ENCODE assay signal across 13 cellular contexts in genomic region chr21:44819283-44820243, GRCh38. TPM values are rescaled to one million over a fixed set of nuclear protein-coding genes. Genes with fewer than 3 reads are reported as not detected.
DNase-seq lines count a peak whose midpoint lies in the region; ATAC-seq and TF ChIP-seq lines count a peak whose summit lies in the region.
"Had no signal": no experiment of that assay in that cellular context is flagged by ENCODE, and none has a peak within 500 bp of the region (broad histone marks: within the 10 kb centered on the region; RNA-seq: fewer than 3 reads in every experiment).

No MANE protein-coding gene starts in this region.

- H3K36me3 ChIP-seq in BLaER1 = 0 out of 2 replicates have a peak, but pooled peaks cover 8% of the 10 kb centered on the region
- peaks cover 24% of the 10 kb centered on the region for H3K36me3 ChIP-seq in DND-41 (ENCODE audit: insufficient read depth, low read length)

- peaks cover 17% of the 10 kb centered on the region for H3K36me3 Mint-ChIP-seq in activated T-helper 2 cell treated with anti-CD3 and anti-CD28 coated beads, Interferon-gamma antibody, Interleukin-2, Interleukin-4, amounts not matched to agents 10 μg/mL and 5 μg/mL and 100 μg/mL, durations not matched to agents 14 hours and 24 hours and 36 hours (ENCODE audit: low read depth)
- peaks cover 11% of the 10 kb centered on the region for H3K36me3 Mint-ChIP-seq in mesothelial cell of epicardium

- intact Hi-C loops in activated T-helper 2 cell treated with anti-CD3 and anti-CD28 coated beads, Interferon-gamma antibody, Interleukin-2, Interleukin-4, amounts not matched to agents 10 μg/mL and 5 μg/mL and 100 μg/mL, durations not matched to agents 14 hours and 24 hours and 36 hours (cut with micrococcal nuclease) = loop anchor here (5.0 to 10.0 kb wide), 3 partner anchors 482 to 1363 kb away; partner anchors contain the start of genes CFAP410, PCBP3 and SPATC1L

- TF ChIP-seq CTCF in DND-41 (IDR thresholded peaks at IDR 0.05; ENCODE audit: borderline replicate concordance, extremely low read depth, low read length, poor library complexity, severe bottlenecking) (no peak), mesothelial cell of epicardium (IDR thresholded peaks at IDR 0.05; ENCODE audit: unreplicated experiment) (no peak)

- H3K9ac ChIP-seq in BLaER1 (no peak overlapping the region), DND-41 (ENCODE audit: low read depth, low read length) (peak overlapping the region; percentile 98)

- peaks cover 30% of the 10 kb centered on the region for H3K79me2 ChIP-seq in DND-41 (ENCODE audit: insufficient read depth, low read length)

- H3K4me1 ChIP-seq in BLaER1 = peaks cover 39% of the 10 kb centered on the region
- peaks cover 34% of the 10 kb centered on the region for H3K4me1 ChIP-seq in DND-41 (ENCODE audit: insufficient read depth, low read length)
- H3K4me1 ChIP-seq: foreskin keratinocyte had no signal

- H3K4me3 ChIP-seq in BLaER1 (no peak overlapping the region), DND-41 (ENCODE audit: low read depth in 1 of 2, low read length in 2 of 2) (peak overlapping the region in 1 of 2 experiments; percentile 89; a peak in 1 of 4 replicates)
- H3K4me3 ChIP-seq: mucosa of descending colon had no signal

- no peak overlapping the region for H3K27ac ChIP-seq in BLaER1
- no peak overlapping the region for H3K27ac ChIP-seq in DND-41 (ENCODE audit: low read length)

- H4K20me1 ChIP-seq in BLaER1 = peaks cover 30% of the 10 kb centered on the region
- peaks cover 29% of the 10 kb centered on the region for H4K20me1 ChIP-seq in DND-41 (ENCODE audit: insufficient read depth, low read length)

- H3K27ac Mint-ChIP-seq in activated T-helper 2 cell treated with anti-CD3 and anti-CD28 coated beads, Interferon-gamma antibody, Interleukin-2, Interleukin-4, amounts not matched to agents 10 μg/mL and 5 μg/mL and 100 μg/mL, durations not matched to agents 14 hours and 24 hours and 36 hours = no peak overlapping the region
- no peak overlapping the region for H3K27ac Mint-ChIP-seq in mesothelial cell of epicardium

- H3K9me3 ChIP-seq in BLaER1 = peaks cover 47% of the 10 kb centered on the region
- peaks cover 19% of the 10 kb centered on the region for H3K9me3 ChIP-seq in DND-41 (ENCODE audit: insufficient read depth, low read length, severe bottlenecking)

- H3K4me1 Mint-ChIP-seq in activated T-helper 2 cell treated with anti-CD3 and anti-CD28 coated beads, Interferon-gamma antibody, Interleukin-2, Interleukin-4, amounts not matched to agents 10 μg/mL and 5 μg/mL and 100 μg/mL, durations not matched to agents 14 hours and 24 hours and 36 hours (ENCODE audit: low read depth) = peaks cover 7% of the 10 kb centered on the region
- H3K4me1 Mint-ChIP-seq in mesothelial cell of epicardium = peaks cover 4% of the 10 kb centered on the region

- H3K4me3 Mint-ChIP-seq in activated T-helper 2 cell treated with anti-CD3 and anti-CD28 coated beads, Interferon-gamma antibody, Interleukin-2, Interleukin-4, amounts not matched to agents 10 μg/mL and 5 μg/mL and 100 μg/mL, durations not matched to agents 14 hours and 24 hours and 36 hours (ENCODE audit: low read depth) = peak overlapping the region; percentile 60
- H3K4me3 Mint-ChIP-seq in mesothelial cell of epicardium = peak overlapping the region; percentile 52

- DNase-seq in DND-41 (no peak), mesothelial cell of epicardium (ENCODE audit: low spot score in 2 of 2, unreplicated experiment in 2 of 2) (no peak), amygdala (lab: John Stamatoyannopoulos, UW) (no peak), NCI-H2029 treated with DMSO at 0.1 percent for 48 hours (lab: John Stamatoyannopoulos, UW) (no peak), NOMO-1 (lab: John Stamatoyannopoulos, UW; ENCODE audit: unreplicated experiment in 2 of 2) (no peak)
- no peak for DNase-seq in activated T-helper 2 cell treated with anti-CD3 and anti-CD28 coated beads, Interferon-gamma antibody, Interleukin-2, Interleukin-4, amounts not matched to agents 10 μg/mL and 5 μg/mL and 100 μg/mL, durations not matched to agents 14 hours and 24 hours and 36 hours (ENCODE audit: low spot score)
- DNase-seq: AML-193; effector memory CD4-positive, alpha-beta T cell; foreskin keratinocyte; NCI-H1436 had no signal

- no peak overlapping the region for H2AFZ ChIP-seq in DND-41 (ENCODE audit: low read depth, low read length)

- peaks cover 2% of the 10 kb centered on the region for H3K27me3 Mint-ChIP-seq in activated T-helper 2 cell treated with anti-CD3 and anti-CD28 coated beads, Interferon-gamma antibody, Interleukin-2, Interleukin-4, amounts not matched to agents 10 μg/mL and 5 μg/mL and 100 μg/mL, durations not matched to agents 14 hours and 24 hours and 36 hours (ENCODE audit: low read depth)
- no peaks in the 10 kb centered on the region for H3K27me3 Mint-ChIP-seq in mesothelial cell of epicardium (ENCODE audit: low read depth)

- peaks cover 33% of the 10 kb centered on the region for H3K9me3 Mint-ChIP-seq in activated T-helper 2 cell treated with anti-CD3 and anti-CD28 coated beads, Interferon-gamma antibody, Interleukin-2, Interleukin-4, amounts not matched to agents 10 μg/mL and 5 μg/mL and 100 μg/mL, durations not matched to agents 14 hours and 24 hours and 36 hours
- peaks cover 31% of the 10 kb centered on the region for H3K9me3 Mint-ChIP-seq in mesothelial cell of epicardium

- ATAC-seq in DND-41 (ENCODE audit: insufficient read depth, low read depth) = no peak
- ATAC-seq in GM21528 (IDR thresholded peaks at IDR 0.05; ENCODE audit: low FRiP score, unreplicated experiment) = no peak
- ATAC-seq: foreskin keratinocyte, mucosa of descending colon had no signal

- H3K4me2 ChIP-seq in BLaER1 = peak overlapping the region; percentile 88
- peak overlapping the region; percentile 98 for H3K4me2 ChIP-seq in DND-41 (ENCODE audit: insufficient read depth, low read length)

- H3K27me3 ChIP-seq in BLaER1 (no peaks in the 10 kb centered on the region), DND-41 (ENCODE audit: insufficient read depth, low read length, poor library complexity) (no peaks in the 10 kb centered on the region)
- H3K27me3 ChIP-seq: foreskin keratinocyte had no signal

RNA-seq across cellular contexts. Expression of gene SUMO3, which starts 1.7 kb away (rescaled TPM):
- total RNA-seq in activated T-helper 2 cell treated with anti-CD3 and anti-CD28 coated beads, Interferon-gamma antibody, Interleukin-2, Interleukin-4, amounts not matched to agents 10 μg/mL and 5 μg/mL and 100 μg/mL, durations not matched to agents 14 hours and 24 hours and 36 hours = 86.1 and 87.0 TPM in 2 replicates
- 82.2 to 84.5 TPM (median 83.9 TPM) in 3 replicates for total RNA-seq in mesothelial cell of epicardium

RNA-seq across cellular contexts. Expression of gene UBE2G2, which starts 17.9 kb away (rescaled TPM):
- total RNA-seq in activated T-helper 2 cell treated with anti-CD3 and anti-CD28 coated beads, Interferon-gamma antibody, Interleukin-2, Interleukin-4, amounts not matched to agents 10 μg/mL and 5 μg/mL and 100 μg/mL, durations not matched to agents 14 hours and 24 hours and 36 hours = 118 and 119 TPM in 2 replicates
- 95.4 to 102 TPM (median 97.2 TPM) in 3 replicates for total RNA-seq in mesothelial cell of epicardium

RNA-seq across cellular contexts. Expression of gene PTTG1IP, which starts 53.9 kb away (rescaled TPM):
- total RNA-seq in activated T-helper 2 cell treated with anti-CD3 and anti-CD28 coated beads, Interferon-gamma antibody, Interleukin-2, Interleukin-4, amounts not matched to agents 10 μg/mL and 5 μg/mL and 100 μg/mL, durations not matched to agents 14 hours and 24 hours and 36 hours = 48.1 and 48.3 TPM in 2 replicates
- 200 to 205 TPM (median 204 TPM) in 3 replicates for total RNA-seq in mesothelial cell of epicardium
